ENCODE assay signal across 16 cellular contexts in genomic region chr6:169783971-169784930, GRCh38. TPM values are rescaled to one million over a fixed set of nuclear protein-coding genes. Genes with fewer than 3 reads are reported as not detected.
DNase-seq lines count a peak whose midpoint lies in the region; ATAC-seq and TF ChIP-seq lines count a peak whose summit lies in the region.
"Had no signal": no experiment of that assay in that cellular context is flagged by ENCODE, and none has a peak within 500 bp of the region (broad histone marks: within the 10 kb centered on the region; RNA-seq: fewer than 3 reads in every experiment).

No MANE protein-coding gene starts in this region.

- no peaks in the 10 kb centered on the region for H3K4me1 Mint-ChIP-seq in endodermal cell
- H3K4me1 Mint-ChIP-seq in neural crest cell, result peaks cover under 1% of the 10 kb centered on the region

- H3K27ac Mint-ChIP-seq in endodermal cell (no peak overlapping the region), neural crest cell (ENCODE audit: unreplicated experiment) (peak overlapping the region; percentile 10)

- H3K4me3 ChIP-seq in endodermal cell (ENCODE audit: low read length), result no peak overlapping the region
- H3K4me3 ChIP-seq: BLaER1, HAP-1 had no signal

- peaks cover 7% of the 10 kb centered on the region for H3K27me3 Mint-ChIP-seq in endodermal cell (ENCODE audit: insufficient read depth)
- no peaks in the 10 kb centered on the region for H3K27me3 Mint-ChIP-seq in neural crest cell (ENCODE audit: low read depth)
- H3K27me3 Mint-ChIP-seq: CD8-positive, alpha-beta memory T cell had no signal

- H3K4me1 ChIP-seq in endodermal cell (ENCODE audit: control insufficient read depth, insufficient read depth, low read length), result no peaks in the 10 kb centered on the region
- H3K4me1 ChIP-seq: BLaER1, HAP-1 had no signal

- H3K27ac ChIP-seq in endodermal cell (ENCODE audit: low read depth, low read length), result no peak overlapping the region
- H3K27ac ChIP-seq: BLaER1, RWPE1 had no signal

- TF ChIP-seq CTCF in endodermal cell (conservative IDR thresholded peaks at IDR 0.05), result no peak
- TF ChIP-seq CTCF in neural crest cell (conservative IDR thresholded peaks at IDR 0.05), result no peak

- H3K9ac ChIP-seq in endodermal cell (ENCODE audit: extremely low read depth, low read length, poor library complexity, severe bottlenecking), result no peak overlapping the region
- H3K9ac ChIP-seq: BLaER1 had no signal

- 95 to 98% methylated on average over 14 to 25 of the region's 25 CpGs for WGBS in endodermal cell (ENCODE audit: insufficient coverage in 1 of 2, insufficient read length in 1 of 2), 2 experiments

- no peaks in the 10 kb centered on the region for H3K36me3 ChIP-seq in endodermal cell (ENCODE audit: control insufficient read depth, insufficient read depth, low read length)

- intact Hi-C loops in cardiac septum (cut with DNase I), result no loop called here
- intact Hi-C loops in left cardiac atrium (cut with DNase I), result no loop called here

- H3K36me3 Mint-ChIP-seq in endodermal cell (ENCODE audit: low read depth) (peaks cover 25% of the 10 kb centered on the region), neural crest cell (ENCODE audit: low read depth) (peaks cover 13% of the 10 kb centered on the region)

- H3K27me3 ChIP-seq in endodermal cell (ENCODE audit: control insufficient read depth, insufficient read depth, low read length, poor library complexity, severe bottlenecking), result peaks cover under 1% of the 10 kb centered on the region

- no peak overlapping the region for H3K4me3 Mint-ChIP-seq in endodermal cell
- H3K4me3 Mint-ChIP-seq in neural crest cell, result no peak overlapping the region
- H3K4me3 Mint-ChIP-seq: CD8-positive, alpha-beta memory T cell had no signal

- no peaks in the 10 kb centered on the region for H3K9me3 ChIP-seq in endodermal cell (ENCODE audit: control insufficient read depth, low read length)
- H3K9me3 ChIP-seq: HAP-1 had no signal

- H3K9me3 Mint-ChIP-seq in endodermal cell, result peaks cover 2% of the 10 kb centered on the region
- H3K9me3 Mint-ChIP-seq in neural crest cell, result no peaks in the 10 kb centered on the region
- H3K9me3 Mint-ChIP-seq: CD8-positive, alpha-beta memory T cell had no signal

- ATAC-seq in left cardiac atrium (no peak), SK-N-SH treated with all-trans-retinoic acid at 6 μM for 48 hours (no peak), HG03342 (IDR thresholded peaks at IDR 0.05; ENCODE audit: unreplicated experiment) (no peak)

- DNase-seq in cardiac septum (ENCODE audit: low spot score) (peak; percentile 70), left cardiac atrium (no peak), endodermal cell (peak; percentile 24), neural crest cell (ENCODE audit: low read depth, low spot score) (no peak), midbrain (lab: John Stamatoyannopoulos, UW) (no peak)
- DNase-seq: CD8-positive, alpha-beta memory T cell; DMS79; MV-4-11; NCI-H1417 treated with DMSO at 0.1 percent for 48 hours; NCI-H1930; NCI-H446 treated with DMSO at 0.1 percent for 48 hours had no signal

TF ChIP-seq in SK-N-SH treated with all-trans-retinoic acid at 6 μM for 48 hours, 23 proteins besides CTCF, POLR2A, EP300 and RAD21:
- TF ChIP-seq GLIS3 (CRISPR knock-in tag; IDR thresholded peaks at IDR 0.05), result no peak
- TF ChIP-seq ZNF70 (CRISPR knock-in tag; IDR thresholded peaks at IDR 0.05), result no peak
- no peak for TF ChIP-seq OSR1 (CRISPR knock-in tag; IDR thresholded peaks at IDR 0.05)
- TF ChIP-seq ZNF565 (CRISPR knock-in tag; conservative IDR thresholded peaks at IDR 0.05; ENCODE audit: low read depth), result no peak

RNA-seq across cellular contexts. Expression of gene ERMARD, which starts 32.8 kb away (rescaled TPM):
- 11.3 TPM for total RNA-seq in cardiac septum
- 10 to 100 TPM; 10.5 to 11.3 TPM for total RNA-seq in left cardiac atrium
- total RNA-seq in endodermal cell, result 10 to 100 TPM; 14.4 to 24.2 TPM
- polyA plus RNA-seq in endodermal cell (2013, experiment 1 of 2), result 25.8 TPM
- 21.8 TPM for polyA plus RNA-seq in endodermal cell (2013, experiment 2 of 2)
- total RNA-seq in neural crest cell, result 24.2 and 26.3 TPM in 2 replicates

RNA-seq across cellular contexts. Expression of gene DYNLT2, which starts 32.9 kb away (rescaled TPM):
- total RNA-seq in cardiac septum, result 0.83 TPM
- 1 to 10 TPM in 1 of 2 donors, under 1 TPM in 1; 0.59 to 1.1 TPM for total RNA-seq in left cardiac atrium
- 1 to 10 TPM; 1.5 to 1.7 TPM for total RNA-seq in endodermal cell
- polyA plus RNA-seq in endodermal cell (2013, experiment 1 of 2), result 2.4 TPM
- polyA plus RNA-seq in endodermal cell (2013, experiment 2 of 2), result 2.2 TPM
- total RNA-seq in neural crest cell, result 2.8 TPM in 2 replicates

RNA-seq across cellular contexts. Expression of gene PHF10, which starts 60.0 kb away (rescaled TPM):
- 56.6 TPM for total RNA-seq in cardiac septum
- 10 to 100 TPM; 49.7 to 59.0 TPM for total RNA-seq in left cardiac atrium
- 10 to 100 TPM; 82.5 to 82.8 TPM for total RNA-seq in endodermal cell
- polyA plus RNA-seq in endodermal cell (2013, experiment 1 of 2), result 74.8 TPM
- polyA plus RNA-seq in endodermal cell (2013, experiment 2 of 2), result 72.6 TPM
- 83.9 and 85.9 TPM in 2 replicates for total RNA-seq in neural crest cell

Comparison
In these comparisons a context has a peak if more than half of its experiments do, and no peak if none do; other contexts are left out.
1. DNase-seq: peak in cardiac septum (single experiment) and endodermal cell (single experiment); none in left cardiac atrium (single experiment), neural crest cell (single experiment) and midbrain (single experiment).